Comparison of ENCODE assay signal across 16 cellular contexts in the genomic region with DNA sequence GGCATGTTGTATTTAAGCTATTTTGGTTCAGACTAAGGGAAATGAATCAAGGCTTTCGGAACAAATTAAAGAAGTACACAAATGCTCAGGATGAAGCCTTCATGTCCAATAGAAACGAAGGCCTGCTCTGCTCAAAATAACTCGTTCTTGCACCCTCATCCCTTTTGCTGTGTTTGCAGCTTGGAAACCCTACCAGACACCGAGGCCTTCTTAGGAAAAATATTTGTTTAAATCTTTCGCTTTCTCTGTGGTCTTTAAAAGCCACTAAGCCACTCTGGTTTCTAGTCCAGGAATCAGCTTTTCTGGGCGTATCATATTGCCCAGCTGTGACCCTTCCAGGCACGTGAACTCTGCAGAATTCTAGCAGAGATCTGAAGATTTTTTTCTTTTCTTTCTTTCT.
A peak's percentile ranks its signal among the peaks of the same experiment; 100 is the strongest.
DNase-seq lines count a peak whose midpoint lies in the region; ATAC-seq and TF ChIP-seq lines count a peak whose summit lies in the region.
"Had no signal": no experiment of that assay in that cellular context is flagged by ENCODE, and none has a peak within 500 bp of the region (broad histone marks: within the 10 kb centered on the region; RNA-seq: fewer than 3 reads in every experiment).

No MANE protein-coding gene starts in this region.

- H3K27ac ChIP-seq in IMR-90 (ENCODE audit: insufficient read depth, low read length) (peak overlapping the region; percentile 75), breast epithelium (peak overlapping the region; percentile 77 to 80), hepatocyte (peak overlapping the region; percentile 91), spleen (peak overlapping the region in 7 of 8 donors; percentile 38 to 84 (median 63))

- H2BK20ac ChIP-seq in IMR-90 (ENCODE audit: low read depth, low read length), result peak overlapping the region; percentile 67; the same call in 1 of the 2 replicates

- ATAC-seq in IMR-90 (ENCODE audit: low read depth), result peak; percentile 13
- ATAC-seq in stimulated activated effector memory CD8-positive, alpha-beta T cell treated with anti-CD3 and anti-CD28 coated beads, Interleukin-12 subunit alpha, Interleukin-12 subunit beta, amount 100 ng/mL, for 72 hours, result no peak
- ATAC-seq: activated T-cell treated with anti-CD3 and anti-CD28 coated beads, Interleukin-2, amount 50 U/mL, for 72 hours; naive thymus-derived CD4-positive, alpha-beta T cell had no signal

- no CpG with 5 or more reads among the region's 7 CpGs for WGBS in IMR-90 (ENCODE audit: extremely low coverage in 2 of 2, insufficient read length in 1 of 2), 2 experiments
- 61% methylated on average over 7 of the region's 7 CpGs for WGBS in hepatocyte (ENCODE audit: low lambda C conversion rate, missing lambda C conversion rate)
- WGBS in spleen, 5 donors, result 53 to 74% (median 65%) methylated on average over 7 of the region's 7 CpGs

- H3K36me3 ChIP-seq in IMR-90 (ENCODE audit: control insufficient read depth, insufficient read depth, low read length), result peaks cover 13% of the 10 kb centered on the region
- H3K36me3 ChIP-seq in breast epithelium, result no peaks in the 10 kb centered on the region
- no peaks in the 10 kb centered on the region for H3K36me3 ChIP-seq in hepatocyte (replicated peaks; ENCODE audit: insufficient read depth, low read depth)
- no peaks in the 10 kb centered on the region for H3K36me3 ChIP-seq in spleen
- H3K36me3 ChIP-seq: BE2C had no signal

- CTCF ChIA-PET in IMR-90 (lab: Yijun Ruan, JAX), result interaction anchor here (1.0 to 2.0 kb wide), 2 partner anchors 20 to 124 kb away, joined by 3 to 6 read pairs; no protein-coding TSS in a partner anchor

- no peaks in the 10 kb centered on the region for H3K36me3 Mint-ChIP-seq in stimulated activated effector memory CD8-positive, alpha-beta T cell treated with anti-CD3 and anti-CD28 coated beads, Interleukin-12 subunit alpha, Interleukin-12 subunit beta, amount 100 ng/mL, for 72 hours

- H2BK120ac ChIP-seq in IMR-90 (ENCODE audit: low read depth, low read length), result peak overlapping the region; percentile 76

- H3K4me2 ChIP-seq in IMR-90 (ENCODE audit: low read depth, low read length), result peak overlapping the region; percentile 62
- H3K4me2 ChIP-seq in hepatocyte, result peak overlapping the region; percentile 65

- peaks cover 2% of the 10 kb centered on the region for H3K79me2 ChIP-seq in hepatocyte

- no peaks in the 10 kb centered on the region for H3K4me1 Mint-ChIP-seq in stimulated activated effector memory CD8-positive, alpha-beta T cell treated with anti-CD3 and anti-CD28 coated beads, Interleukin-12 subunit alpha, Interleukin-12 subunit beta, amount 100 ng/mL, for 72 hours
- H3K4me1 Mint-ChIP-seq: activated B cell treated with CpG ODN at 0.5 μM for 24 hours had no signal

- H3K4me3 ChIP-seq in IMR-90 (ENCODE audit: insufficient read depth, low read depth, low read length), result no peak overlapping the region
- H3K4me3 ChIP-seq in breast epithelium, result peak overlapping the region in 1 of 3 donors; percentile 3
- H3K4me3 ChIP-seq in hepatocyte, result no peak overlapping the region
- no peak overlapping the region for H3K4me3 ChIP-seq in spleen
- H3K4me3 ChIP-seq: body of pancreas had no signal

- H3K56ac ChIP-seq in IMR-90 (ENCODE audit: extremely low read depth, insufficient read depth, low read length), result peak overlapping the region; percentile 35

- peak overlapping the region; percentile 53; the same call in 1 of the 2 replicates for H3K18ac ChIP-seq in IMR-90 (ENCODE audit: low read depth, low read length)

- H3K9me1 ChIP-seq in IMR-90 (ENCODE audit: insufficient read depth, low read length), result peaks cover 11% of the 10 kb centered on the region

- H3K14ac ChIP-seq in IMR-90 (replicated peaks; ENCODE audit: low read depth, low read length), result peak overlapping the region; percentile 84

- H3K4me3 Mint-ChIP-seq in stimulated activated effector memory CD8-positive, alpha-beta T cell treated with anti-CD3 and anti-CD28 coated beads, Interleukin-12 subunit alpha, Interleukin-12 subunit beta, amount 100 ng/mL, for 72 hours, result no peak overlapping the region
- H3K4me3 Mint-ChIP-seq: activated B cell treated with CpG ODN at 0.5 μM for 24 hours; activated T-cell treated with anti-CD3 and anti-CD28 coated beads, Interleukin-2, amount 50 U/mL, for 72 hours; naive thymus-derived CD4-positive, alpha-beta T cell had no signal

- BruUV-seq in IMR-90 (replicated peaks; lab: Mats Ljungman, UMichigan), result no TSS peak

- POLR2A ChIA-PET in IMR-90 (lab: Charles Lee; ENCODE audit: unreplicated experiment), result interaction anchor here (0.6 kb wide), 1 partner anchor 42 kb away, joined by 3 read pairs; no protein-coding TSS in a partner anchor

- dilution Hi-C loops in IMR-90 (cut with HindIII; ENCODE audit: low sequenced_read_pairs, unreplicated experiment), result loop anchor here (25.0 kb wide), 1 partner anchor 139 kb away; no protein-coding TSS in a partner anchor

- no peak overlapping the region for H2AFZ ChIP-seq in IMR-90 (replicated peaks; ENCODE audit: low read length, poor library complexity)
- H2AFZ ChIP-seq in hepatocyte, result peak overlapping the region; percentile 19

- in situ Hi-C loops in IMR-90 (cut with MboI; ENCODE audit: low sequenced_read_pairs), result no loop called here

- H4K5ac ChIP-seq in IMR-90 (ENCODE audit: low read depth, low read length), result peak overlapping the region; percentile 33; the same call in 1 of the 2 replicates

- peak overlapping the region; percentile 89 for H2BK5ac ChIP-seq in IMR-90 (ENCODE audit: low read depth, low read length, poor library complexity, severe bottlenecking)

- peaks cover 27 to 75% of the 10 kb centered on the region in 2 experiments for H3K79me1 ChIP-seq in IMR-90 (ENCODE audit: low read depth in 1 of 2, low read length in 2 of 2)

- no peak for DNase-seq in IMR-90
- DNase-seq in breast epithelium (ENCODE audit: low spot score in 2 of 2), result no peak
- DNase-seq in hepatocyte (ENCODE audit: low spot score), result no peak
- DNase-seq in spleen, result no peak
- no peak for DNase-seq in GDM1 (lab: John Stamatoyannopoulos, UW)
- no peak for DNase-seq in ureter (ENCODE audit: low spot score)
- DNase-seq in stimulated activated effector memory CD8-positive, alpha-beta T cell treated with anti-CD3 and anti-CD28 coated beads, Interleukin-12 subunit alpha, Interleukin-12 subunit beta, amount 100 ng/mL, for 72 hours (ENCODE audit: low spot score in 2 of 2), result no peak
- DNase-seq in HuH-7 (ENCODE audit: low spot score), result no peak
- DNase-seq: activated B cell treated with CpG ODN at 0.5 μM for 24 hours; activated T-cell treated with anti-CD3 and anti-CD28 coated beads, Interleukin-2, amount 50 U/mL, for 72 hours; erythroblast; naive thymus-derived CD4-positive, alpha-beta T cell; NCI-H1436 treated with DMSO at 0.1 percent for 48 hours; NCI-H748 treated with DMSO at 0.1 percent for 48 hours had no signal

- 0 out of 3 replicates have a peak overlapping the region, but pooled peaks have one; percentile 48 for H2BK15ac ChIP-seq in IMR-90 (ENCODE audit: low read depth, low read length)

- H3K27me3 ChIP-seq in IMR-90 (ENCODE audit: control insufficient read depth, insufficient read depth, low read length) (no peaks in the 10 kb centered on the region), breast epithelium (no peaks in the 10 kb centered on the region), hepatocyte (no peaks in the 10 kb centered on the region), spleen (replicated peaks in 1 of 7) (no peaks in the 10 kb centered on the region)
- H3K27me3 ChIP-seq: BE2C, body of pancreas had no signal

- H3K4me1 ChIP-seq in IMR-90 (ENCODE audit: control insufficient read depth, insufficient read depth, low read length) (peaks cover 11% of the 10 kb centered on the region), breast epithelium (peaks cover 0 to 6% of the 10 kb centered on the region in 2 donors), hepatocyte (ENCODE audit: insufficient read depth) (peaks cover 6% of the 10 kb centered on the region), spleen (peaks cover 0 to 22% (median 3%) of the 10 kb centered on the region in 6 donors)
- H3K4me1 ChIP-seq: BE2C, body of pancreas had no signal

- H2AK9ac ChIP-seq in IMR-90 (replicated peaks; ENCODE audit: low read depth, low read length, poor library complexity), result no peak overlapping the region

- H3K9me3 Mint-ChIP-seq in stimulated activated effector memory CD8-positive, alpha-beta T cell treated with anti-CD3 and anti-CD28 coated beads, Interleukin-12 subunit alpha, Interleukin-12 subunit beta, amount 100 ng/mL, for 72 hours, result no peaks in the 10 kb centered on the region
- H3K9me3 Mint-ChIP-seq: activated B cell treated with CpG ODN at 0.5 μM for 24 hours; activated T-cell treated with anti-CD3 and anti-CD28 coated beads, Interleukin-2, amount 50 U/mL, for 72 hours had no signal

- peak overlapping the region; percentile 9; the same call in 1 of the 2 replicates for H2AK5ac ChIP-seq in IMR-90 (ENCODE audit: low read depth, low read length)

- peak overlapping the region; percentile 26; the same call in 1 of the 2 replicates for H4K91ac ChIP-seq in IMR-90 (ENCODE audit: insufficient read depth, low read depth, low read length)

- peak overlapping the region; percentile 87; the same call in 1 of the 2 replicates for H3K4ac ChIP-seq in IMR-90 (ENCODE audit: low read depth, low read length)

- peak overlapping the region; percentile 43; the same call in 1 of the 2 replicates for H3K9ac ChIP-seq in IMR-90 (ENCODE audit: low read depth, low read length)

- intact Hi-C loops in IMR-90 (cut with micrococcal nuclease) (no loop called here), breast epithelium (cut with DNase I; ENCODE audit: low total_unique reads) (no loop called here), spleen (cut with DNase I; ENCODE audit: low total_unique reads) (no loop called here)

- H4K20me1 ChIP-seq in IMR-90 (ENCODE audit: insufficient read depth, low read length) (no peaks in the 10 kb centered on the region; the same call in 1 of the 2 replicates), hepatocyte (ENCODE audit: insufficient read depth, poor library complexity, severe bottlenecking) (no peaks in the 10 kb centered on the region)

- H3K27ac Mint-ChIP-seq in stimulated activated effector memory CD8-positive, alpha-beta T cell treated with anti-CD3 and anti-CD28 coated beads, Interleukin-12 subunit alpha, Interleukin-12 subunit beta, amount 100 ng/mL, for 72 hours, result no peak overlapping the region
- H3K27ac Mint-ChIP-seq: activated B cell treated with CpG ODN at 0.5 μM for 24 hours; activated T-cell treated with anti-CD3 and anti-CD28 coated beads, Interleukin-2, amount 50 U/mL, for 72 hours; naive thymus-derived CD4-positive, alpha-beta T cell had no signal

- H3K9me3 ChIP-seq in IMR-90 (ENCODE audit: control insufficient read depth, insufficient read depth, low read length), result no peaks in the 10 kb centered on the region
- H3K9me3 ChIP-seq in breast epithelium, result no peaks in the 10 kb centered on the region
- no peaks in the 10 kb centered on the region for H3K9me3 ChIP-seq in hepatocyte (ENCODE audit: low read depth)
- H3K9me3 ChIP-seq in spleen, result no peaks in the 10 kb centered on the region
- H3K9me3 ChIP-seq: BE2C, body of pancreas had no signal

- TF ChIP-seq RAD21 in IMR-90 (IDR thresholded peaks at IDR 0.05; ENCODE audit: low read length), result no peak

- TF ChIP-seq POLR2A in IMR-90 (IDR thresholded peaks at IDR 0.05; ENCODE audit: low read depth, low read length), result no peak
- TF ChIP-seq POLR2A in breast epithelium (IDR thresholded peaks at IDR 0.05), result no peak
- no peak for TF ChIP-seq POLR2A in spleen (IDR thresholded peaks at IDR 0.05)

- peak overlapping the region; percentile 84; the same call in 1 of the 2 replicates for H3K23ac ChIP-seq in IMR-90 (ENCODE audit: low read depth, low read length)

- no peaks in the 10 kb centered on the region for H3K9me2 ChIP-seq in hepatocyte (replicated peaks; ENCODE audit: insufficient read depth)

- TF ChIP-seq CTCF in IMR-90 (conservative IDR thresholded peaks at IDR 0.05; ENCODE audit: low read depth, low read length), result no peak
- no peak for TF ChIP-seq CTCF in breast epithelium (IDR thresholded peaks at IDR 0.05)
- TF ChIP-seq CTCF in hepatocyte (IDR thresholded peaks at IDR 0.05; ENCODE audit: poor library complexity), result no peak
- TF ChIP-seq CTCF in spleen (IDR thresholded peaks at IDR 0.05 in 8 of 11, conservative IDR thresholded peaks at IDR 0.05 in 3 of 11), result no peak

- H4K8ac ChIP-seq in IMR-90 (ENCODE audit: low read depth in 2 of 2, low read length in 2 of 2), result peak overlapping the region; percentile 68 to 77
